8 cellular contexts compared by ENCODE assay signal in genomic region chr4:122827258-122827887, GRCh38. TPM values are rescaled to one million over a fixed set of nuclear protein-coding genes. Genes with fewer than 3 reads are reported as not detected.
DNase-seq lines count a peak whose midpoint lies in the region; ATAC-seq and TF ChIP-seq lines count a peak whose summit lies in the region.

No MANE protein-coding gene starts in this region.

- H3K9me3 ChIP-seq in HUES48 (ENCODE audit: control insufficient read depth, insufficient read depth, low read length) (no peaks in the 10 kb centered on the region), mononuclear cell (ENCODE audit: low read depth, low read length) (no peaks in the 10 kb centered on the region), tibial artery (no peaks in the 10 kb centered on the region)

- H3K4me3 Mint-ChIP-seq in activated CD4-positive, alpha-beta T cell treated with anti-CD3 and anti-CD28 coated beads, Interleukin-2, amount 10 ng/mL, durations not matched to agents 24 days and 14 days, result peak overlapping the region; percentile 83

- H3K9me3 Mint-ChIP-seq in activated CD4-positive, alpha-beta T cell treated with anti-CD3 and anti-CD28 coated beads, Interleukin-2, amount 10 ng/mL, durations not matched to agents 24 days and 14 days, result peaks cover 6% of the 10 kb centered on the region

- no peak for TF ChIP-seq CTCF in tibial artery (IDR thresholded peaks at IDR 0.05)

- H3K4me3 ChIP-seq in HUES48 (ENCODE audit: low read depth, low read length) (peak overlapping the region; percentile 81), mononuclear cell (ENCODE audit: low read length) (peak overlapping the region; percentile 26), tibial artery (peak overlapping the region; percentile 78 to 83)

- DNase-seq in DMS79 treated with DMSO at 0.1 percent for 48 hours (lab: John Stamatoyannopoulos, UW) (peak; percentile 4), DMS79 (lab: John Stamatoyannopoulos, UW) (no peak), epithelial cell of prostate (ENCODE audit: low read depth, low spot score) (no peak), tibial artery (peak in 1 of 2 donors; percentile 75)
- peak; percentile 81 for DNase-seq in activated CD4-positive, alpha-beta T cell treated with anti-CD3 and anti-CD28 coated beads, Interleukin-2, amount 10 ng/mL, durations not matched to agents 24 days and 14 days

- peak overlapping the region; percentile 99 for H3K27ac ChIP-seq in HUES48 (ENCODE audit: low read depth, low read length)
- H3K27ac ChIP-seq in epithelial cell of prostate, result peak overlapping the region; percentile 19
- peak overlapping the region; percentile 93 to 96 for H3K27ac ChIP-seq in tibial artery

- H3K27ac Mint-ChIP-seq in activated CD4-positive, alpha-beta T cell treated with anti-CD3 and anti-CD28 coated beads, Interleukin-2, amount 10 ng/mL, durations not matched to agents 24 days and 14 days, result peak overlapping the region; percentile 94

- H3K27me3 ChIP-seq in HUES48 (ENCODE audit: control insufficient read depth, insufficient read depth, low read length) (no peaks in the 10 kb centered on the region), mononuclear cell (ENCODE audit: insufficient read depth, low read length) (peaks cover 89% of the 10 kb centered on the region), tibial artery (no peaks in the 10 kb centered on the region)

- H3K36me3 ChIP-seq in HUES48 (ENCODE audit: control insufficient read depth, insufficient read depth, low read length) (peaks cover 37% of the 10 kb centered on the region), tibial artery (no peaks in the 10 kb centered on the region)

- peak; percentile 46 for ATAC-seq in GM21526 (IDR thresholded peaks at IDR 0.05; ENCODE audit: low FRiP score, unreplicated experiment)

- peaks cover 24% of the 10 kb centered on the region for H3K4me1 Mint-ChIP-seq in activated CD4-positive, alpha-beta T cell treated with anti-CD3 and anti-CD28 coated beads, Interleukin-2, amount 10 ng/mL, durations not matched to agents 24 days and 14 days

- H3K4me1 ChIP-seq in HUES48 (ENCODE audit: control insufficient read depth, insufficient read depth, low read length) (peaks cover 48% of the 10 kb centered on the region), mononuclear cell (ENCODE audit: insufficient read depth, low read length) (peaks cover 14% of the 10 kb centered on the region), tibial artery (peaks cover 0 to 50% (median 19%) of the 10 kb centered on the region in 4 donors)

- peak overlapping the region; percentile 98 for H3K9ac ChIP-seq in HUES48 (ENCODE audit: low read depth, low read length)

- intact Hi-C loops in activated CD4-positive, alpha-beta T cell treated with anti-CD3 and anti-CD28 coated beads, Interleukin-2, amount 10 ng/mL, durations not matched to agents 24 days and 14 days (cut with micrococcal nuclease), result loop anchor here (5.0 kb wide), 4 partner anchors 205 to 570 kb away; partner anchors contain the start of genes IL2, IL21 and SPRY1
- intact Hi-C loops in tibial artery (cut with DNase I; ENCODE audit: low total_unique reads), result loop anchor here (10.0 kb wide), 1 partner anchor 87 kb away; no protein-coding TSS in a partner anchor

- H3K27me3 Mint-ChIP-seq in activated CD4-positive, alpha-beta T cell treated with anti-CD3 and anti-CD28 coated beads, Interleukin-2, amount 10 ng/mL, durations not matched to agents 24 days and 14 days, result peaks cover 63% of the 10 kb centered on the region

- peaks cover 6% of the 10 kb centered on the region for H3K36me3 Mint-ChIP-seq in activated CD4-positive, alpha-beta T cell treated with anti-CD3 and anti-CD28 coated beads, Interleukin-2, amount 10 ng/mL, durations not matched to agents 24 days and 14 days (ENCODE audit: low read depth)

RNA-seq across cellular contexts. Expression of gene FGF2, which starts 0.7 kb away (rescaled TPM):
- total RNA-seq in activated CD4-positive, alpha-beta T cell treated with anti-CD3 and anti-CD28 coated beads, Interleukin-2, amount 10 ng/mL, durations not matched to agents 24 days and 14 days, result 13.3 and 13.8 TPM in 2 replicates
- total RNA-seq in mononuclear cell, result 0.31 TPM

Comparison
In these comparisons a context has a peak if more than half of its experiments do, and no peak if none do; other contexts are left out.
1. DNase-seq: peak in DMS79 treated with DMSO at 0.1 percent for 48 hours (single experiment) and activated CD4-positive, alpha-beta T cell treated with anti-CD3 and anti-CD28 coated beads, Interleukin-2, amount 10 ng/mL, durations not matched to agents 24 days and 14 days (single experiment); none in DMS79 (single experiment) and epithelial cell of prostate (single experiment).
2. H3K27ac ChIP-seq: peak in every context shown above with its lines; median percentile 99 in HUES48; 94 in tibial artery; 19 in epithelial cell of prostate.
3. H3K4me3 ChIP-seq: peak in every context shown above with its lines; median percentile 81 in HUES48; 80 in tibial artery; 26 in mononuclear cell.
4. RNA of gene FGF2, which starts 0.7 kb away (total RNA-seq): 13.3 to 13.8 TPM in activated CD4-positive, alpha-beta T cell treated with anti-CD3 and anti-CD28 coated beads, Interleukin-2, amount 10 ng/mL, durations not matched to agents 24 days and 14 days; 0.31 TPM in mononuclear cell (single experiment); every median in the first group is over 10 times any median in the second.